Comparison of ENCODE assay signal across 1 cellular context in the genomic region with DNA sequence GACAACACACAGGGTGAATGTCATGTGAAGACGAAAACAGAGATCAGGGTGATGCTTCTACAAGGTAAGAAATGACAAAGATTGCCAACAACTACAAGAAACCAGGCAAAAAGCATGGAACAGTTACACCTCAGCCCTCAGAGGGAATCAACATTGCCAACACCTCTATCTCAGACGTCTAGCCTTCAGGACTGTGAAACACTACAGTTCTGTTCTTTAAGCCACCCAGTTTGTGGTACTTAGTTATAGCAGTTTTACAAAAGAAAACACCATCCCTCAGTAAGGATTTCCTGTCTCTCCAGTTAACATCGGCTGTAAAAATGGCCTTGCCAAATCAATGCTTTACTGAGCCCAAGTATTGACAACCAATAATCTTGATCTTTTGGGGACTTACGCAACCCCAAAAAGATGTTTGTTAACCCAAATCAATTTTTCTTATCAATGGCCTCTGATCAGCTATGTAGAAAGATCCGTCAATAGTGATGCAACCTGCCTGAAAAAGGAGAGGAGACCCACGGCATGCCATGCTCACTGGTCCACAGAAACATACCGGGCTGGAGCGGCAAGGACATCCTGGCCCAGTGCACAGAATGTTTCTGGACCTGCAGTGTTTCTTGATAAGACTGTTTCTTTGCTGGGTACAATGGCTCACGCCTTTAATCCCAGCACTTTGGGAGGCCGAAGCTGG.
TF ChIP-seq lines count a peak whose summit lies in the region.

No MANE protein-coding gene starts in this region.

TF ChIP-seq in HepG2, 621 proteins besides CTCF, POLR2A, EP300 and RAD21 (continued from another document and continues in another):
- TF ChIP-seq GATA4 (IDR thresholded peaks at IDR 0.05; ENCODE audit: borderline replicate concordance, low read depth) (no peak; the same call in 1 of the 2 replicates), ARNT2 (CRISPR knock-in tag; IDR thresholded peaks at IDR 0.05; ENCODE audit: low read depth) (no peak), SMARCC2 (IDR thresholded peaks at IDR 0.05) (no peak), KLF12 (CRISPR knock-in tag; IDR thresholded peaks at IDR 0.05; ENCODE audit: borderline replicate concordance) (no peak), RBAK (CRISPR knock-in tag; IDR thresholded peaks at IDR 0.05) (no peak), ZNF280B (CRISPR knock-in tag; IDR thresholded peaks at IDR 0.05; ENCODE audit: borderline replicate concordance) (no peak), SMC3 (IDR thresholded peaks at IDR 0.05; ENCODE audit: low read length) (no peak), ZNF383 (CRISPR knock-in tag; IDR thresholded peaks at IDR 0.05; ENCODE audit: borderline replicate concordance) (no peak), RARG (CRISPR knock-in tag; IDR thresholded peaks at IDR 0.05; ENCODE audit: low read depth) (no peak), ZNF660 (CRISPR knock-in tag; IDR thresholded peaks at IDR 0.05; ENCODE audit: borderline replicate concordance, low read depth) (no peak), FOXP1 (IDR thresholded peaks at IDR 0.05) (no peak), FOXP1 (CRISPR knock-in tag; IDR thresholded peaks at IDR 0.05) (peak; percentile 53; the same call in 1 of the 2 replicates), ZNF788 (CRISPR knock-in tag; IDR thresholded peaks at IDR 0.05; ENCODE audit: borderline replicate concordance) (no peak), RARA (CRISPR knock-in tag; IDR thresholded peaks at IDR 0.05) (no peak), KAT7 (CRISPR knock-in tag; IDR thresholded peaks at IDR 0.05; ENCODE audit: borderline replicate concordance) (no peak; the same call in 1 of the 2 replicates), ZFYVE20 (CRISPR knock-in tag; IDR thresholded peaks at IDR 0.05; ENCODE audit: borderline replicate concordance, low read depth) (no peak), ZNF776 (CRISPR knock-in tag; IDR thresholded peaks at IDR 0.05) (no peak), ZC3H4 (CRISPR knock-in tag; IDR thresholded peaks at IDR 0.05; ENCODE audit: borderline replicate concordance) (no peak), DMAP1 (CRISPR knock-in tag; IDR thresholded peaks at IDR 0.05) (no peak), RBFOX2 (IDR thresholded peaks at IDR 0.05; ENCODE audit: low read depth, low read length) (no peak), GABPA (IDR thresholded peaks at IDR 0.05; ENCODE audit: low read depth, low read length) (no peak), GABPA (CRISPR knock-in tag; IDR thresholded peaks at IDR 0.05; ENCODE audit: low read depth) (no peak), ZNF20 (CRISPR knock-in tag; IDR thresholded peaks at IDR 0.05) (no peak), YEATS4 (CRISPR knock-in tag; IDR thresholded peaks at IDR 0.05; ENCODE audit: borderline replicate concordance) (peak; percentile 56; the same call in 1 of the 2 replicates), U2AF2 (IDR thresholded peaks at IDR 0.05; ENCODE audit: low read depth, low read length) (no peak), ZNF607 (CRISPR knock-in tag; IDR thresholded peaks at IDR 0.05; ENCODE audit: borderline replicate concordance) (no peak), MED8 (CRISPR knock-in tag; IDR thresholded peaks at IDR 0.05; ENCODE audit: insufficient replicate concordance) (no peak), ZBTB7B (CRISPR knock-in tag; IDR thresholded peaks at IDR 0.05) (peak; percentile 74; the same call in 1 of the 2 replicates), KLF16 (CRISPR knock-in tag; IDR thresholded peaks at IDR 0.05) (0 out of 4 replicates have a peak, but pooled peaks of 1 of the 2 experiments have one; percentile 30), FOXC1 (CRISPR knock-in tag; IDR thresholded peaks at IDR 0.05; ENCODE audit: borderline replicate concordance) (no peak), NR2C2 (CRISPR knock-in tag; IDR thresholded peaks at IDR 0.05; ENCODE audit: borderline replicate concordance) (peak; percentile 68; the same call in 1 of the 2 replicates), NFRKB (IDR thresholded peaks at IDR 0.05) (no peak), ARHGAP35 (CRISPR knock-in tag; IDR thresholded peaks at IDR 0.05; ENCODE audit: borderline replicate concordance) (no peak), ZFP41 (CRISPR knock-in tag; IDR thresholded peaks at IDR 0.05; ENCODE audit: borderline replicate concordance) (no peak), ZNF670 (CRISPR knock-in tag; IDR thresholded peaks at IDR 0.05; ENCODE audit: borderline replicate concordance) (peak; percentile 69; the same call in 1 of the 2 replicates), ZNF121 (CRISPR knock-in tag; IDR thresholded peaks at IDR 0.05) (no peak), KMT2B (CRISPR knock-in tag; IDR thresholded peaks at IDR 0.05) (no peak), SNAPC2 (CRISPR knock-in tag; IDR thresholded peaks at IDR 0.05) (no peak)
- TF ChIP-seq, protein P1, sequence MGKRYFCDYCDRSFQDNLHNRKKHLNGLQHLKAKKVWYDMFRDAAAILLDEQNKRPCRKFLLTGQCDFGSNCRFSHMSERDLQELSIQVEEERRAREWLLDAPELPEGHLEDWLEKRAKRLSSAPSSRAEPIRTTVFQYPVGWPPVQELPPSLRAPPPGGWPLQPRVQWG (CRISPR knock-in tag; IDR thresholded peaks at IDR 0.05; ENCODE audit: borderline replicate concordance, low read depth): no peak
- TF ChIP-seq, protein P2, sequence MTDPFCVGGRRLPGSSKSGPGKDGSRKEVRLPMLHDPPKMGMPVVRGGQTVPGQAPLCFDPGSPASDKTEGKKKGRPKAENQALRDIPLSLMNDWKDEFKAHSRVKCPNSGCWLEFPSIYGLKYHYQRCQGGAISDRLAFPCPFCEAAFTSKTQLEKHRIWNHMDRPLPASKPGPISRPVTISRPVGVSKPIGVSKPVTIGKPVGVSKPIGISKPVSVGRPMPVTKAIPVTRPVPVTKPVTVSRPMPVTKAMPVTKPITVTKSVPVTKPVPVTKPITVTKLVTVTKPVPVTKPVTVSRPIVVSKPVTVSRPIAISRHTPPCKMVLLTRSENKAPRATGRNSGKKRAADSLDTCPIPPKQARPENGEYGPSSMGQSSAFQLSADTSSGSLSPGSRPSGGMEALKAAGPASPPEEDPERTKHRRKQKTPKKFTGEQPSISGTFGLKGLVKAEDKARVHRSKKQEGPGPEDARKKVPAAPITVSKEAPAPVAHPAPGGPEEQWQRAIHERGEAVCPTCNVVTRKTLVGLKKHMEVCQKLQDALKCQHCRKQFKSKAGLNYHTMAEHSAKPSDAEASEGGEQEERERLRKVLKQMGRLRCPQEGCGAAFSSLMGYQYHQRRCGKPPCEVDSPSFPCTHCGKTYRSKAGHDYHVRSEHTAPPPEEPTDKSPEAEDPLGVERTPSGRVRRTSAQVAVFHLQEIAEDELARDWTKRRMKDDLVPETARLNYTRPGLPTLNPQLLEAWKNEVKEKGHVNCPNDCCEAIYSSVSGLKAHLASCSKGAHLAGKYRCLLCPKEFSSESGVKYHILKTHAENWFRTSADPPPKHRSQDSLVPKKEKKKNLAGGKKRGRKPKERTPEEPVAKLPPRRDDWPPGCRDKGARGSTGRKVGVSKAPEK (CRISPR knock-in tag; IDR thresholded peaks at IDR 0.05; ENCODE audit: borderline replicate concordance): 0 out of 2 replicates have a peak, but pooled peaks have one; percentile 57
- TF ChIP-seq, protein P3, sequence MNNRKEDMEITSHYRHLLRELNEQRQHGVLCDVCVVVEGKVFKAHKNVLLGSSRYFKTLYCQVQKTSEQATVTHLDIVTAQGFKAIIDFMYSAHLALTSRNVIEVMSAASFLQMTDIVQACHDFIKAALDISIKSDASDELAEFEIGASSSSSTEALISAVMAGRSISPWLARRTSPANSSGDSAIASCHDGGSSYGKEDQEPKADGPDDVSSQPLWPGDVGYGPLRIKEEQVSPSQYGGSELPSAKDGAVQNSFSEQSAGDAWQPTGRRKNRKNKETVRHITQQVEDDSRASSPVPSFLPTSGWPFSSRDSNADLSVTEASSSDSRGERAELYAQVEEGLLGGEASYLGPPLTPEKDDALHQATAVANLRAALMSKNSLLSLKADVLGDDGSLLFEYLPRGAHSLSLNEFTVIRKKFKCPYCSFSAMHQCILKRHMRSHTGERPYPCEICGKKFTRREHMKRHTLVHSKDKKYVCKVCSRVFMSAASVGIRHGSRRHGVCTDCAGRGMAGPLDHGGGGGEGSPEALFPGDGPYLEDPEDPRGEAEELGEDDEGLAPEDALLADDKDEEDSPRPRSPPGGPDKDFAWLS (CRISPR knock-in tag; IDR thresholded peaks at IDR 0.05; ENCODE audit: borderline replicate concordance): no peak
- TF ChIP-seq, protein P4, sequence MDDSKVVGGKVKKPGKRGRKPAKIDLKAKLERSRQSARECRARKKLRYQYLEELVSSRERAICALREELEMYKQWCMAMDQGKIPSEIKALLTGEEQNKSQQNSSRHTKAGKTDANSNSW (CRISPR knock-in tag; IDR thresholded peaks at IDR 0.05; ENCODE audit: borderline replicate concordance): no peak
- TF ChIP-seq, protein P5, sequence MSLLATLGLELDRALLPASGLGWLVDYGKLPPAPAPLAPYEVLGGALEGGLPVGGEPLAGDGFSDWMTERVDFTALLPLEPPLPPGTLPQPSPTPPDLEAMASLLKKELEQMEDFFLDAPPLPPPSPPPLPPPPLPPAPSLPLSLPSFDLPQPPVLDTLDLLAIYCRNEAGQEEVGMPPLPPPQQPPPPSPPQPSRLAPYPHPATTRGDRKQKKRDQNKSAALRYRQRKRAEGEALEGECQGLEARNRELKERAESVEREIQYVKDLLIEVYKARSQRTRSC (CRISPR knock-in tag; IDR thresholded peaks at IDR 0.05; ENCODE audit: low read depth): no peak
- TF ChIP-seq, protein P6, sequence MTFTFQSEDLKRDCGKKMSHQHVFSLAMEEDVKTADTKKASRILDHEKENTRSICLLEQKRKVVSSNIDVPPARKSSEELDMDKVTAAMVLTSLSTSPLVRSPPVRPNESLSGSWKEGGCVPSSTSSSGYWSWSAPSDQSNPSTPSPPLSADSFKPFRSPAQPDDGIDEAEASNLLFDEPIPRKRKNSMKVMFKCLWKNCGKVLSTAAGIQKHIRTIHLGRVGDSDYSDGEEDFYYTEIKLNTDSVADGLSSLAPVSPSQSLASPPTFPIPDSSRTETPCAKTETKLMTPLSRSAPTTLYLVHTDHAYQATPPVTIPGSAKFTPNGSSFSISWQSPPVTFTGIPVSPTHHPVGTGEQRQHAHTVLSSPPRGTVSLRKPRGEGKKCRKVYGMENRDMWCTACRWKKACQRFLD (CRISPR knock-in tag; IDR thresholded peaks at IDR 0.05; ENCODE audit: borderline replicate concordance): no peak
- TF ChIP-seq, protein P7, sequence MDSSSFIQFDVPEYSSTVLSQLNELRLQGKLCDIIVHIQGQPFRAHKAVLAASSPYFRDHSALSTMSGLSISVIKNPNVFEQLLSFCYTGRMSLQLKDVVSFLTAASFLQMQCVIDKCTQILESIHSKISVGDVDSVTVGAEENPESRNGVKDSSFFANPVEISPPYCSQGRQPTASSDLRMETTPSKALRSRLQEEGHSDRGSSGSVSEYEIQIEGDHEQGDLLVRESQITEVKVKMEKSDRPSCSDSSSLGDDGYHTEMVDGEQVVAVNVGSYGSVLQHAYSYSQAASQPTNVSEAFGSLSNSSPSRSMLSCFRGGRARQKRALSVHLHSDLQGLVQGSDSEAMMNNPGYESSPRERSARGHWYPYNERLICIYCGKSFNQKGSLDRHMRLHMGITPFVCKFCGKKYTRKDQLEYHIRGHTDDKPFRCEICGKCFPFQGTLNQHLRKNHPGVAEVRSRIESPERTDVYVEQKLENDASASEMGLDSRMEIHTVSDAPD (CRISPR knock-in tag; IDR thresholded peaks at IDR 0.05): no peak
- TF ChIP-seq, protein P8, sequence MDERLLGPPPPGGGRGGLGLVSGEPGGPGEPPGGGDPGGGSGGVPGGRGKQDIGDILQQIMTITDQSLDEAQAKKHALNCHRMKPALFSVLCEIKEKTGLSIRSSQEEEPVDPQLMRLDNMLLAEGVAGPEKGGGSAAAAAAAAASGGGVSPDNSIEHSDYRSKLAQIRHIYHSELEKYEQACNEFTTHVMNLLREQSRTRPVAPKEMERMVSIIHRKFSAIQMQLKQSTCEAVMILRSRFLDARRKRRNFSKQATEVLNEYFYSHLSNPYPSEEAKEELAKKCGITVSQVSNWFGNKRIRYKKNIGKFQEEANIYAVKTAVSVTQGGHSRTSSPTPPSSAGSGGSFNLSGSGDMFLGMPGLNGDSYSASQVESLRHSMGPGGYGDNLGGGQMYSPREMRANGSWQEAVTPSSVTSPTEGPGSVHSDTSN (CRISPR knock-in tag; IDR thresholded peaks at IDR 0.05): no peak
- TF ChIP-seq, protein P9, sequence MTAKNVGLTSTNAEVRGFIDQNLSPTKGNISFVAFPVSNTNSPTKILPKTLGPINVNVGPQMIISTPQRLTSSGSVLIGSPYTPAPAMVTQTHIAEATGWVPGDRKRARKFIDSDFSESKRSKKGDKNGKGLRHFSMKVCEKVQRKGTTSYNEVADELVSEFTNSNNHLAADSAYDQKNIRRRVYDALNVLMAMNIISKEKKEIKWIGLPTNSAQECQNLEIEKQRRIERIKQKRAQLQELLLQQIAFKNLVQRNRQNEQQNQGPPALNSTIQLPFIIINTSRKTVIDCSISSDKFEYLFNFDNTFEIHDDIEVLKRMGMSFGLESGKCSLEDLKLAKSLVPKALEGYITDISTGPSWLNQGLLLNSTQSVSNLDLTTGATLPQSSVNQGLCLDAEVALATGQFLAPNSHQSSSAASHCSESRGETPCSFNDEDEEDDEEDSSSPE (CRISPR knock-in tag; IDR thresholded peaks at IDR 0.05): no peak
- TF ChIP-seq, protein P10, sequence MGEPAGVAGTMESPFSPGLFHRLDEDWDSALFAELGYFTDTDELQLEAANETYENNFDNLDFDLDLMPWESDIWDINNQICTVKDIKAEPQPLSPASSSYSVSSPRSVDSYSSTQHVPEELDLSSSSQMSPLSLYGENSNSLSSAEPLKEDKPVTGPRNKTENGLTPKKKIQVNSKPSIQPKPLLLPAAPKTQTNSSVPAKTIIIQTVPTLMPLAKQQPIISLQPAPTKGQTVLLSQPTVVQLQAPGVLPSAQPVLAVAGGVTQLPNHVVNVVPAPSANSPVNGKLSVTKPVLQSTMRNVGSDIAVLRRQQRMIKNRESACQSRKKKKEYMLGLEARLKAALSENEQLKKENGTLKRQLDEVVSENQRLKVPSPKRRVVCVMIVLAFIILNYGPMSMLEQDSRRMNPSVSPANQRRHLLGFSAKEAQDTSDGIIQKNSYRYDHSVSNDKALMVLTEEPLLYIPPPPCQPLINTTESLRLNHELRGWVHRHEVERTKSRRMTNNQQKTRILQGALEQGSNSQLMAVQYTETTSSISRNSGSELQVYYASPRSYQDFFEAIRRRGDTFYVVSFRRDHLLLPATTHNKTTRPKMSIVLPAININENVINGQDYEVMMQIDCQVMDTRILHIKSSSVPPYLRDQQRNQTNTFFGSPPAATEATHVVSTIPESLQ (CRISPR knock-in tag; conservative IDR thresholded peaks at IDR 0.05): no peak
